ENCODE assay signal across 11 cellular contexts in genomic region chr19:38662508-38663155, GRCh38. TPM values are rescaled to one million over a fixed set of nuclear protein-coding genes. Genes with fewer than 3 reads are reported as not detected.
DNase-seq lines count a peak whose midpoint lies in the region; ATAC-seq and TF ChIP-seq lines count a peak whose summit lies in the region.
"Had no signal": no experiment of that assay in that cellular context is flagged by ENCODE, and none has a peak within 500 bp of the region (broad histone marks: within the 10 kb centered on the region; RNA-seq: fewer than 3 reads in every experiment).

No MANE protein-coding gene starts in this region.

- H3K9me3 Mint-ChIP-seq in mesothelial cell of epicardium: no peaks in the 10 kb centered on the region

- no peaks in the 10 kb centered on the region for H3K27me3 ChIP-seq in HUES64 (ENCODE audit: insufficient read depth, low read length)
- H3K27me3 ChIP-seq in mammary epithelial cell (ENCODE audit: insufficient read depth, low read length): no peaks in the 10 kb centered on the region

- TF ChIP-seq CTCF in mammary epithelial cell (conservative IDR thresholded peaks at IDR 0.05 in 1 of 2, IDR thresholded peaks at IDR 0.05 in 1 of 2; ENCODE audit: extremely low read depth in 1 of 2, insufficient read depth in 1 of 2, low read depth in 1 of 2, low read length in 2 of 2) (no peak), mesothelial cell of epicardium (IDR thresholded peaks at IDR 0.05; ENCODE audit: unreplicated experiment) (no peak)

- H3K27ac Mint-ChIP-seq in mesothelial cell of epicardium: peak overlapping the region; percentile 98

- H3K4me2 ChIP-seq in mammary epithelial cell (ENCODE audit: insufficient read depth, low read depth, low read length): peak overlapping the region; percentile 22

- whole genome bisulfite sequencing in HUES64: 89% methylated on average over 7 of the region's 7 CpGs
- 73% methylated on average over 7 of the region's 7 CpGs for WGBS in mammary epithelial cell (ENCODE audit: low coverage, missing lambda C conversion rate)

- peaks cover 93% of the 10 kb centered on the region for H3K79me2 ChIP-seq in mammary epithelial cell (ENCODE audit: insufficient read depth, low read length)

- no peak overlapping the region for H3K9ac ChIP-seq in HUES64 (ENCODE audit: low read depth, low read length)
- H3K9ac ChIP-seq in mammary epithelial cell (ENCODE audit: insufficient read depth, low read length): no peak overlapping the region

- CTCF ChIA-PET in mammary epithelial cell (lab: Charles Lee; ENCODE audit: low non-redundant PET): no interaction called here

- intact Hi-C loops in mammary epithelial cell (cut with micrococcal nuclease): no loop called here

- no peak for ATAC-seq in GM19467 (IDR thresholded peaks at IDR 0.05; ENCODE audit: unreplicated experiment)

- H3K4me3 ChIP-seq in HUES64 (ENCODE audit: low read length): no peak overlapping the region
- no peak overlapping the region for H3K4me3 ChIP-seq in mammary epithelial cell (replicated peaks in 1 of 3; ENCODE audit: insufficient read depth in 1 of 3, low read depth in 2 of 3, low read length in 3 of 3)

- no peaks in the 10 kb centered on the region for H3K27me3 Mint-ChIP-seq in mesothelial cell of epicardium (ENCODE audit: low read depth)

- H2AFZ ChIP-seq in mammary epithelial cell (ENCODE audit: low read depth, low read length): no peak overlapping the region

- peak overlapping the region; percentile 4; the same call in 1 of the 2 replicates for H3K27ac ChIP-seq in HUES64 (ENCODE audit: low read depth, low read length)
- H3K27ac ChIP-seq in mammary epithelial cell (ENCODE audit: insufficient read depth, low read depth, low read length): peak overlapping the region; percentile 72
- peak overlapping the region; percentile 84 for H3K27ac ChIP-seq in substantia nigra (ENCODE audit: low read depth, low read length, poor library complexity, severe bottlenecking)

- peaks cover 2% of the 10 kb centered on the region for H3K36me3 Mint-ChIP-seq in mesothelial cell of epicardium

- DNase-seq in mammary epithelial cell (no peak), mesothelial cell of epicardium (ENCODE audit: low spot score in 2 of 2, unreplicated experiment in 2 of 2) (no peak), substantia nigra (lab: John Stamatoyannopoulos, UW) (no peak), NCI-H2081 (lab: John Stamatoyannopoulos, UW) (no peak), NCI-H1417 treated with DMSO at 0.1 percent for 48 hours (lab: John Stamatoyannopoulos, UW) (no peak)
- DNase-seq in stimulated activated CD4-positive, alpha-beta T cell treated with anti-CD3 and anti-CD28 coated beads, Interleukin-2, amount 100 ng/mL, for 24 hours: no peak
- DNase-seq: activated CD8-positive, alpha-beta memory T cell treated with anti-CD3 and anti-CD28 coated beads, Interleukin-2, amount 50 U/mL, for 4 hours; DMS79; SW 1271 had no signal

- BruUV-seq in mammary epithelial cell (replicated peaks; lab: Mats Ljungman, UMichigan): no TSS peak

- H4K20me1 ChIP-seq in mammary epithelial cell (ENCODE audit: insufficient read depth, low read length): no peaks in the 10 kb centered on the region

- peaks cover 85% of the 10 kb centered on the region for H3K4me1 ChIP-seq in HUES64 (ENCODE audit: insufficient read depth, low read length)
- peaks cover 93% of the 10 kb centered on the region for H3K4me1 ChIP-seq in mammary epithelial cell (ENCODE audit: insufficient read depth, low read length)

- peak overlapping the region; percentile 43 for H3K4me3 Mint-ChIP-seq in mesothelial cell of epicardium

- H3K9me3 ChIP-seq in HUES64 (ENCODE audit: insufficient read depth, low read depth, low read length) (no peaks in the 10 kb centered on the region), mammary epithelial cell (replicated peaks; ENCODE audit: insufficient read depth, low read length) (no peaks in the 10 kb centered on the region)

- H3K36me3 ChIP-seq in HUES64 (ENCODE audit: insufficient read depth, low read length) (peaks cover 6% of the 10 kb centered on the region; the same call in 1 of the 2 replicates), mammary epithelial cell (ENCODE audit: insufficient read depth, low read length) (peaks cover 10% of the 10 kb centered on the region)

- dilution Hi-C loops in mammary epithelial cell (cut with HindIII; ENCODE audit: low sequenced_read_pairs): no loop called here

- peaks cover 98% of the 10 kb centered on the region for H3K4me1 Mint-ChIP-seq in mesothelial cell of epicardium

- in situ Hi-C loops in mammary epithelial cell (cut with MboI; ENCODE audit: low sequenced_read_pairs in 2 of 2): no loop called here

RNA-seq across cellular contexts. Expression of gene ACTN4, which starts 15.2 kb away (rescaled TPM):
- polyA plus RNA-seq in HUES64 (2013, experiment 1 of 2): 227 TPM
- 242 TPM for polyA plus RNA-seq in HUES64 (2013, experiment 2 of 2)
- total RNA-seq in mammary epithelial cell: 1,000 to 10,000 TPM in 1 of 2 donors, 100 to 1,000 TPM in 1; 951 to 1,146 TPM
- 524 TPM for polyA plus RNA-seq in mammary epithelial cell
- polyA minus RNA-seq in mammary epithelial cell: 912 TPM
- total RNA-seq in mesothelial cell of epicardium: 452 to 469 TPM (median 460 TPM) in 3 replicates

RNA-seq across cellular contexts. Expression of gene EIF3K, which starts 43.6 kb away (rescaled TPM):
- polyA plus RNA-seq in HUES64 (2013, experiment 1 of 2): 281 TPM
- 288 TPM for polyA plus RNA-seq in HUES64 (2013, experiment 2 of 2)
- total RNA-seq in mammary epithelial cell (100 to 1,000 TPM; 237 to 319 TPM), mesothelial cell of epicardium (198 to 213 TPM (median 201 TPM) in 3 replicates)
- polyA plus RNA-seq in mammary epithelial cell: 490 TPM
- polyA minus RNA-seq in mammary epithelial cell: 368 TPM

RNA-seq across cellular contexts. Expression of gene MAP4K1, which starts 44.9 kb away (rescaled TPM):
- 8.3 TPM for polyA plus RNA-seq in HUES64 (2013, experiment 1 of 2)
- polyA plus RNA-seq in HUES64 (2013, experiment 2 of 2): 2.9 TPM
- total RNA-seq in mammary epithelial cell (under 1 TPM in 1 of 2 donors, not detected in 1; 0.75 TPM), mesothelial cell of epicardium (3.9 to 5.6 TPM (median 4.9 TPM) in 3 replicates)
- polyA plus RNA-seq in mammary epithelial cell: 0.51 TPM
- polyA minus RNA-seq in mammary epithelial cell: not detected

Comparison
In these comparisons a context has a peak if more than half of its experiments do, and no peak if none do; other contexts are left out.
1. H3K27ac ChIP-seq: peak in every context shown above with its lines; median percentile 84 in substantia nigra; 72 in mammary epithelial cell; 4 in HUES64.